In genomic region chr19:38441660-38442348, GRCh38 we compare ENCODE assay signal across 13 cellular contexts. TPM values are rescaled to one million over a fixed set of nuclear protein-coding genes. Genes with fewer than 3 reads are reported as not detected.
DNase-seq lines count a peak whose midpoint lies in the region; ATAC-seq and TF ChIP-seq lines count a peak whose summit lies in the region.
"Had no signal": no experiment of that assay in that cellular context is flagged by ENCODE, and none has a peak within 500 bp of the region (broad histone marks: within the 10 kb centered on the region; RNA-seq: fewer than 3 reads in every experiment).

No MANE protein-coding gene starts in this region.

- CTCF ChIA-PET in OCI-LY7 (lab: Charles Lee; ENCODE audit: unreplicated experiment): no interaction called here

- no peak overlapping the region for H3K4me3 ChIP-seq in GM12864 (ENCODE audit: low read depth, low read length)
- no peak overlapping the region for H3K4me3 ChIP-seq in OCI-LY7 (ENCODE audit: low read depth, low read length, poor library complexity, severe bottlenecking)
- H3K4me3 ChIP-seq in epithelial cell of proximal tubule (ENCODE audit: low read depth, low read length): no peak overlapping the region
- H3K4me3 ChIP-seq in lower lobe of right lung: no peak overlapping the region
- H3K4me3 ChIP-seq: transverse colon had no signal

- H3K79me2 ChIP-seq in OCI-LY7 (ENCODE audit: insufficient read depth, low read depth, low read length): no peaks in the 10 kb centered on the region

- intact Hi-C loops in OCI-LY7 (cut with micrococcal nuclease; ENCODE audit: unreplicated experiment): no loop called here
- intact Hi-C loops in lower lobe of right lung (cut with DNase I): no loop called here

- DNase-seq in GM12864 (ENCODE audit: low read depth) (no peak), OCI-LY7 (ENCODE audit: low spot score) (peak; percentile 11), epithelial cell of proximal tubule (ENCODE audit: low read depth) (no peak), NCI-H2171 treated with DMSO at 0.1 percent for 48 hours (lab: John Stamatoyannopoulos, UW) (no peak), lower lobe of right lung (no peak), LoVo (ENCODE audit: low spot score) (no peak)
- DNase-seq: activated effector memory CD4-positive, alpha-beta T cell treated with anti-CD3 and anti-CD28 coated beads, Interleukin-2, amount 50 U/mL, for 16 hours; effector memory CD8-positive, alpha-beta T cell; NCI-H2171; T-cell; transverse colon had no signal

- BruUV-seq in OCI-LY7 (replicated peaks; lab: Mats Ljungman, UMichigan): no TSS peak

- TF ChIP-seq CTCF in 22Rv1 (IDR thresholded peaks at IDR 0.05): peak; percentile 30
- peak; percentile 38 for TF ChIP-seq CTCF in GM12864 (IDR thresholded peaks at IDR 0.05; ENCODE audit: low read depth, low read length, missing control alignments)
- TF ChIP-seq CTCF in OCI-LY7 (conservative IDR thresholded peaks at IDR 0.05; ENCODE audit: low read length): peak; percentile 40
- peak; percentile 20 for TF ChIP-seq CTCF in epithelial cell of proximal tubule (conservative IDR thresholded peaks at IDR 0.05; ENCODE audit: low read depth, low read length)
- no peak for TF ChIP-seq CTCF in lower lobe of right lung (IDR thresholded peaks at IDR 0.05)

- H3K27me3 ChIP-seq in lower lobe of right lung (ENCODE audit: low read depth): peaks cover 9% of the 10 kb centered on the region
- H3K27me3 ChIP-seq: transverse colon had no signal

- H2AFZ ChIP-seq in OCI-LY7 (ENCODE audit: low read length): no peak overlapping the region

- no peaks in the 10 kb centered on the region for H3K9me2 ChIP-seq in OCI-LY7 (ENCODE audit: insufficient read depth, low read length)

- no peaks in the 10 kb centered on the region for H3K36me3 ChIP-seq in OCI-LY7 (ENCODE audit: insufficient read depth, low read length)
- H3K36me3 ChIP-seq in lower lobe of right lung: no peaks in the 10 kb centered on the region
- H3K36me3 ChIP-seq: transverse colon had no signal

- H3K4me2 ChIP-seq in OCI-LY7 (ENCODE audit: low read length): no peak overlapping the region

- ATAC-seq in GM21528 (IDR thresholded peaks at IDR 0.05; ENCODE audit: low FRiP score, unreplicated experiment): no peak
- ATAC-seq in lower lobe of right lung: no peak
- ATAC-seq: effector memory CD8-positive, alpha-beta T cell had no signal

- no peaks in the 10 kb centered on the region for H4K20me1 ChIP-seq in OCI-LY7 (ENCODE audit: insufficient read depth, low read length)

- H3K9me3 ChIP-seq in OCI-LY7 (ENCODE audit: low read length) (no peaks in the 10 kb centered on the region), lower lobe of right lung (no peaks in the 10 kb centered on the region)
- H3K9me3 ChIP-seq: transverse colon had no signal

- H3K27ac ChIP-seq in 22Rv1 (no peak overlapping the region), OCI-LY7 (ENCODE audit: low read depth, low read length, poor library complexity, severe bottlenecking) (no peak overlapping the region), lower lobe of right lung (no peak overlapping the region)
- H3K27ac ChIP-seq: transverse colon had no signal

- POLR2A ChIA-PET in OCI-LY7 (lab: Charles Lee): no interaction called here

- H3K4me1 ChIP-seq in OCI-LY7 (ENCODE audit: insufficient read depth, low read length, poor library complexity, severe bottlenecking) (no peaks in the 10 kb centered on the region), lower lobe of right lung (no peaks in the 10 kb centered on the region)
- H3K4me1 ChIP-seq: transverse colon had no signal

RNA-seq across cellular contexts. Expression of gene RYR1, which starts 8.3 kb away (rescaled TPM):
- total RNA-seq in OCI-LY7 (2014; rRNA removed; shearing (Covaris generic)): 0.15 and 0.54 TPM in 2 replicates
- total RNA-seq in OCI-LY7 (2022): 0.61 and 1.4 TPM in 2 replicates
- total RNA-seq in epithelial cell of proximal tubule: 0.12 TPM in 1 of 2 replicates, not detected in the other
- 9.2 TPM for total RNA-seq in lower lobe of right lung

RNA-seq across cellular contexts. Expression of gene RASGRP4, which starts 15.8 kb away (rescaled TPM):
- not detected in 2 replicates for total RNA-seq in OCI-LY7 (2014; rRNA removed; shearing (Covaris generic))
- not detected in 2 replicates for total RNA-seq in OCI-LY7 (2022)
- total RNA-seq in epithelial cell of proximal tubule: not detected in 2 replicates
- total RNA-seq in lower lobe of right lung: 13.5 TPM

RNA-seq across cellular contexts. Expression of gene FAM98C, which starts 38.9 kb away (rescaled TPM):
- 21.9 and 32.8 TPM in 2 replicates for total RNA-seq in OCI-LY7 (2014; rRNA removed; shearing (Covaris generic))
- 30.4 and 31.1 TPM in 2 replicates for total RNA-seq in OCI-LY7 (2022)
- total RNA-seq in epithelial cell of proximal tubule: 13.2 and 37.1 TPM in 2 replicates
- 21.1 TPM for total RNA-seq in lower lobe of right lung

RNA-seq across cellular contexts. Expression of gene SPRED3, which starts 53.3 kb away (rescaled TPM):
- 0.09 and 1.0 TPM in 2 replicates for total RNA-seq in OCI-LY7 (2014; rRNA removed; shearing (Covaris generic))
- 2.1 and 3.0 TPM in 2 replicates for total RNA-seq in OCI-LY7 (2022)
- total RNA-seq in epithelial cell of proximal tubule: 2.8 and 5.2 TPM in 2 replicates
- 0.62 TPM for total RNA-seq in lower lobe of right lung

RNA-seq across cellular contexts. Expression of gene GGN, which starts 54.0 kb away (rescaled TPM):
- not detected in 2 replicates for total RNA-seq in OCI-LY7 (2014; rRNA removed; shearing (Covaris generic))
- total RNA-seq in OCI-LY7 (2022) (0.74 TPM in 1 of 2 replicates, not detected in the other), epithelial cell of proximal tubule (0.87 and 1.8 TPM in 2 replicates), lower lobe of right lung (0.59 TPM)
- total RNA-seq: transverse colon had no signal

Comparison
In these comparisons a context has a peak if more than half of its experiments do, and no peak if none do; other contexts are left out.
1. RNA of gene RASGRP4, which starts 15.8 kb away (total RNA-seq): 13.5 TPM in lower lobe of right lung (single experiment); not detected in OCI-LY7 and not detected in epithelial cell of proximal tubule; every median in the first group is over 10 times any median in the second.